25 cellular contexts compared by ENCODE assay signal in the genomic region with DNA sequence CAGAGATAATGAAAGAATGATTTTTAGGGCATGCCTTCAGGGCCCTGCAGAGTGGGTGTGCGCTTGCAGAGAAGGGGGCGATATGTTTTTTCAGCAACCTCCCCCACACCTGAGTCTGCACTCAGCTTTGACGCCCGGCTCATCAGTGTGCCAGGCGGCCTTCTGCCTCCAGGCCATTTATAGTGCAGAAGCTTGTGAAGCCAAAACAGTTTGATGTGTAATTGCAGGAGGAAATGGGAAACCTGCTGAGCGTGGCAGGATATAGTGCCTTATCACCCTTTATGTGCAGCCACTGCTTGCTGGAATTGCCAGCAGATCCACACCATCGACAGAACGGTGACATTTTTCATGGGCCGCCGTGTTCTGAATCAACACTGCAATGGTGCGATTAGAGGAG.
"Had no signal": no experiment of that assay in that cellular context is flagged by ENCODE, and none has a peak within 500 bp of the region (broad histone marks: within the 10 kb centered on the region; RNA-seq: fewer than 3 reads in every experiment).

No MANE protein-coding gene starts in this region.

- H3K4me1 Mint-ChIP-seq: activated CD4-positive, alpha-beta memory T cell treated with anti-CD3 and anti-CD28 coated beads, Interleukin-2, amount 10 ng/mL, durations not matched to agents 7 days and 5 days; activated CD4-positive, alpha-beta T cell treated with anti-CD3 and anti-CD28 coated beads for 36 hours; activated naive CD8-positive, alpha-beta T cell treated with anti-CD3 and anti-CD28 coated beads for 36 hours; activated T-helper 17 cell treated with anti-CD3 and anti-CD28 coated beads, Interleukin-2, amount 50 U/mL, for 72 hours; naive thymus-derived CD4-positive, alpha-beta T cell; stimulated activated naive CD8-positive, alpha-beta T cell treated with anti-CD3 and anti-CD28 coated beads, Interleukin-15, amount 100 ng/mL, for 72 hours had no signal

- ATAC-seq: activated CD4-positive, alpha-beta T cell treated with anti-CD3 and anti-CD28 coated beads for 36 hours; activated T-helper 17 cell treated with anti-CD3 and anti-CD28 coated beads, Interleukin-2, amount 50 U/mL, for 72 hours; gastroesophageal sphincter; heart left ventricle; naive thymus-derived CD4-positive, alpha-beta T cell; right lobe of liver; stimulated activated naive CD8-positive, alpha-beta T cell treated with anti-CD3 and anti-CD28 coated beads, Interleukin-15, amount 100 ng/mL, for 72 hours; WTC11 had no signal

- H3K36me3 ChIP-seq: esophagus muscularis mucosa, gastroesophageal sphincter, heart left ventricle, ovary, right lobe of liver, suprapubic skin had no signal

- H3K27me3 Mint-ChIP-seq: activated CD4-positive, alpha-beta memory T cell treated with anti-CD3 and anti-CD28 coated beads, Interleukin-2, amount 10 ng/mL, durations not matched to agents 7 days and 5 days; activated CD4-positive, alpha-beta T cell treated with anti-CD3 and anti-CD28 coated beads for 36 hours had no signal

- H3K9me3 ChIP-seq: heart left ventricle, ovary, right lobe of liver, suprapubic skin had no signal

- H3K4me3 Mint-ChIP-seq: activated CD4-positive, alpha-beta memory T cell treated with anti-CD3 and anti-CD28 coated beads, Interleukin-2, amount 10 ng/mL, durations not matched to agents 7 days and 5 days; activated CD4-positive, alpha-beta T cell treated with anti-CD3 and anti-CD28 coated beads for 36 hours; activated naive CD8-positive, alpha-beta T cell treated with anti-CD3 and anti-CD28 coated beads for 36 hours; activated T-helper 17 cell treated with anti-CD3 and anti-CD28 coated beads, Interleukin-2, amount 50 U/mL, for 72 hours; naive thymus-derived CD4-positive, alpha-beta T cell; stimulated activated naive CD8-positive, alpha-beta T cell treated with anti-CD3 and anti-CD28 coated beads, Interleukin-15, amount 100 ng/mL, for 72 hours; type B pancreatic cell; WTC11 had no signal

- H3K36me3 Mint-ChIP-seq: activated naive CD8-positive, alpha-beta T cell treated with anti-CD3 and anti-CD28 coated beads for 36 hours; naive thymus-derived CD4-positive, alpha-beta T cell; type B pancreatic cell; WTC11 had no signal

- H3K27me3 ChIP-seq: ovary, right lobe of liver had no signal

- H3K9me3 Mint-ChIP-seq: activated naive CD8-positive, alpha-beta T cell treated with anti-CD3 and anti-CD28 coated beads for 36 hours; stimulated activated naive CD8-positive, alpha-beta T cell treated with anti-CD3 and anti-CD28 coated beads, Interleukin-15, amount 100 ng/mL, for 72 hours; type B pancreatic cell; WTC11 had no signal

- H3K4me1 ChIP-seq: esophagus muscularis mucosa, gastroesophageal sphincter, heart left ventricle, right lobe of liver, suprapubic skin had no signal

- H3K27ac ChIP-seq: esophagus muscularis mucosa, gastroesophageal sphincter, heart left ventricle, ovary, right lobe of liver, suprapubic skin had no signal

- H3K27ac Mint-ChIP-seq: activated CD4-positive, alpha-beta memory T cell treated with anti-CD3 and anti-CD28 coated beads, Interleukin-2, amount 10 ng/mL, durations not matched to agents 7 days and 5 days; activated CD4-positive, alpha-beta T cell treated with anti-CD3 and anti-CD28 coated beads for 36 hours; activated naive CD8-positive, alpha-beta T cell treated with anti-CD3 and anti-CD28 coated beads for 36 hours; activated T-helper 17 cell treated with anti-CD3 and anti-CD28 coated beads, Interleukin-2, amount 50 U/mL, for 72 hours; naive thymus-derived CD4-positive, alpha-beta T cell; stimulated activated naive CD8-positive, alpha-beta T cell treated with anti-CD3 and anti-CD28 coated beads, Interleukin-15, amount 100 ng/mL, for 72 hours; type B pancreatic cell had no signal

- FAIRE-seq: endothelial cell of umbilical vein, small intestine, TTC549 had no signal

- H3K4me3 ChIP-seq: esophagus muscularis mucosa, gastroesophageal sphincter, heart left ventricle, ovary, right lobe of liver, suprapubic skin had no signal

- DNase-seq: activated CD4-positive, alpha-beta memory T cell treated with anti-CD3 and anti-CD28 coated beads, Interleukin-2, amount 10 ng/mL, durations not matched to agents 7 days and 5 days; activated CD4-positive, alpha-beta T cell treated with anti-CD3 and anti-CD28 coated beads for 36 hours; activated naive CD4-positive, alpha-beta T cell; activated naive CD8-positive, alpha-beta T cell treated with anti-CD3 and anti-CD28 coated beads for 36 hours; activated T-cell treated with anti-CD3 and anti-CD28 coated beads, Interleukin-2, amount 50 U/mL, for 1 hour; amniotic stem cell; dermis blood vessel endothelial cell; effector memory CD4-positive, alpha-beta T cell; heart left ventricle; mesenchymal stem cell; naive thymus-derived CD4-positive, alpha-beta T cell; ovary; right lobe of liver; small intestine; stimulated activated CD4-positive, alpha-beta T cell treated with anti-CD3 and anti-CD28 coated beads, Interleukin-15, amount 100 ng/mL, for 24 hours; stimulated activated CD4-positive, alpha-beta T cell treated with anti-CD3 and anti-CD28 coated beads, Interleukin-4, amount 100 ng/mL, for 1 hour; stimulated activated naive CD8-positive, alpha-beta T cell treated with anti-CD3 and anti-CD28 coated beads, Interleukin-15, amount 100 ng/mL, for 72 hours had no signal
